Comparison of ENCODE assay signal across 23 cellular contexts in the genomic region with DNA sequence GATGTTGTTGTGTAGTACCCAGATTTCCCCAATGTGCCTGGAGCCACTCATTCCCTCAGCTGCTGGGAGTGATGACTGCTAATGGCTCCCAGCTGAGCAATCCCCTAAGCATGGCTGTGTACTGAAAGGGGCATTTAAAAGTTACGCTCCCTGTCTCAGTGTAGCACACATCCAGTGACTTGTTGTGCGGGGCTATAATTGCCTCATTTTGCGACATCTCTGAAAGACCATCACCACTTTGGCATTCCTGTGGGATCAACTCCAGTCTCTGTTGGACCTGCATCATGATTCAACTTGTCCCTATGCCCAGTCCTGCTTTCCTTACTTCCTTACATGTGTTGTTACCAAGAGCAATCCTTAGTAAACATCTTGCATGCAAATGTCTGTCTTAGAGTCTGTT.
DNase-seq lines count a peak whose midpoint lies in the region; ATAC-seq and TF ChIP-seq lines count a peak whose summit lies in the region.
"Had no signal": no experiment of that assay in that cellular context is flagged by ENCODE, and none has a peak within 500 bp of the region (broad histone marks: within the 10 kb centered on the region; RNA-seq: fewer than 3 reads in every experiment).

No MANE protein-coding gene starts in this region.

- DNase-seq in GM23248 (peak; percentile 70), cardiac fibroblast (ENCODE audit: low read depth in 2 of 2) (peak; percentile 6 to 23), foreskin keratinocyte (peak; percentile 66 to 82), body of pancreas (no peak), SIG-M5 treated with dmso at 0.1 percent for 504 hours (lab: John Stamatoyannopoulos, UW; ENCODE audit: unreplicated experiment) (no peak), GM10248 (ENCODE audit: extremely low spot score) (no peak)
- DNase-seq: activated CD4-positive, alpha-beta memory T cell treated with anti-CD3 and anti-CD28 coated beads, Interleukin-2, amount 10 ng/mL, durations not matched to agents 7 days and 5 days; activated CD4-positive, CD25-positive, alpha-beta regulatory T cell treated with anti-CD3 and anti-CD28 coated beads, Interleukin-2, amount 50 U/mL, for 72 hours; activated CD8-positive, alpha-beta memory T cell treated with anti-CD3 and anti-CD28 coated beads, Interleukin-2, amount 50 U/mL, for 48 hours; AML-193; CD4-positive, alpha-beta memory T cell; central memory CD4-positive, alpha-beta T cell; foreskin melanocyte; KG1; NCI-H1436; NCI-H2107; right lobe of liver; stimulated activated CD4-positive, alpha-beta T cell treated with anti-CD3 and anti-CD28 coated beads, Interleukin-15, amount 100 ng/mL, for 24 hours; stimulated activated naive CD4-positive, alpha-beta T cell had no signal

- no peaks in the 10 kb centered on the region for H3K9me2 ChIP-seq in GM23248 (ENCODE audit: insufficient read depth)

- H3K27ac ChIP-seq in GM23248 (peak overlapping the region; percentile 50; the same call in 1 of the 2 replicates), foreskin keratinocyte (no peak overlapping the region), body of pancreas (no peak overlapping the region)
- H3K27ac ChIP-seq: right lobe of liver, RWPE1, suprapubic skin had no signal

- POLR2A ChIA-PET in GM10248 (lab: Yijun Ruan, JAX): no interaction called here

- no peaks in the 10 kb centered on the region for H3K79me2 ChIP-seq in GM23248 (ENCODE audit: insufficient read depth)

- H3K9ac ChIP-seq in GM23248: no peak overlapping the region

- H3K4me1 ChIP-seq in GM23248 (ENCODE audit: insufficient read depth) (peaks cover 31% of the 10 kb centered on the region), foreskin keratinocyte (no peaks in the 10 kb centered on the region), body of pancreas (no peaks in the 10 kb centered on the region)
- H3K4me1 ChIP-seq: right lobe of liver had no signal

- H3F3A ChIP-seq in GM23248 (ENCODE audit: insufficient read depth): peaks cover 11% of the 10 kb centered on the region

- H4K20me1 ChIP-seq in GM23248 (ENCODE audit: insufficient read depth): no peaks in the 10 kb centered on the region

- CTCF ChIA-PET in GM10248 (lab: Yijun Ruan, JAX): no interaction called here

- H3K36me3 ChIP-seq in GM23248 (ENCODE audit: low read depth) (no peaks in the 10 kb centered on the region), body of pancreas (replicated peaks in 1 of 2; ENCODE audit: insufficient read depth in 1 of 2, low read depth in 2 of 2) (no peaks in the 10 kb centered on the region)
- H3K36me3 ChIP-seq: right lobe of liver, suprapubic skin had no signal

- H2AFZ ChIP-seq in GM23248: no peak overlapping the region

- H3K4me2 ChIP-seq in GM23248 (ENCODE audit: unreplicated experiment): peak overlapping the region; percentile 11

- no peaks in the 10 kb centered on the region for H3K9me3 ChIP-seq in GM23248 (ENCODE audit: low read depth)
- no peaks in the 10 kb centered on the region for H3K9me3 ChIP-seq in body of pancreas
- H3K9me3 ChIP-seq: right lobe of liver, suprapubic skin had no signal

- in situ Hi-C loops in GM23248 (cut with MboI): no loop called here

- H3K4me3 ChIP-seq in GM23248 (no peak overlapping the region), cardiac fibroblast (replicated peaks in 1 of 2; ENCODE audit: low read depth in 2 of 2, low read length in 2 of 2) (no peak overlapping the region), body of pancreas (no peak overlapping the region)
- H3K4me3 ChIP-seq: right lobe of liver, suprapubic skin had no signal

- no peak for TF ChIP-seq CTCF in cardiac fibroblast (IDR thresholded peaks at IDR 0.05; ENCODE audit: low read depth, low read length)
- TF ChIP-seq CTCF in foreskin keratinocyte (conservative IDR thresholded peaks at IDR 0.05): no peak
- no peak for TF ChIP-seq CTCF in body of pancreas (IDR thresholded peaks at IDR 0.05)
- TF ChIP-seq CTCF in GM10248 (IDR thresholded peaks at IDR 0.05; ENCODE audit: control extremely low read depth, extremely low read depth, low read depth, missing control alignments): no peak

- no peak for TF ChIP-seq POLR2A in body of pancreas (IDR thresholded peaks at IDR 0.05)

- intact Hi-C loops in body of pancreas (cut with DNase I): no loop called here

- H3K27me3 ChIP-seq in GM23248 (replicated peaks; ENCODE audit: insufficient read depth) (0 out of 2 replicates have a peak, but pooled peaks cover 10% of the 10 kb centered on the region), foreskin keratinocyte (no peaks in the 10 kb centered on the region), body of pancreas (no peaks in the 10 kb centered on the region)
- H3K27me3 ChIP-seq: right lobe of liver, suprapubic skin had no signal

- ATAC-seq in foreskin keratinocyte (peak; percentile 31), HG03135 (IDR thresholded peaks at IDR 0.05; ENCODE audit: unreplicated experiment) (no peak), body of pancreas (no peak)
- ATAC-seq: activated naive CD4-positive, alpha-beta T cell treated with anti-CD3 and anti-CD28 coated beads, Interleukin-2, amount 50 U/mL, for 72 hours; right lobe of liver had no signal

- 3 to 7% methylated on average over 3 of the region's 3 CpGs for WGBS in GM23248 (ENCODE audit: low coverage in 1 of 2, low lambda C conversion rate in 2 of 2, missing lambda C conversion rate in 2 of 2), 2 experiments
- 86 to 88% methylated on average over 3 of the region's 3 CpGs for WGBS in body of pancreas, 2 donors

Comparison
In these comparisons a context has a peak if more than half of its experiments do, and no peak if none do; other contexts are left out.
1. DNase-seq: peak in GM23248 (single experiment), cardiac fibroblast (2 of 2) and foreskin keratinocyte (2 of 2); none in body of pancreas (0 of 4), SIG-M5 treated with dmso at 0.1 percent for 504 hours (single experiment) and GM10248 (single experiment).